1 cellular context compared by ENCODE assay signal in genomic region chr18:76844742-76845477, GRCh38.
TF ChIP-seq lines count a peak whose summit lies in the region.

No MANE protein-coding gene starts in this region.

TF ChIP-seq in GM23338, 12 proteins besides CTCF, POLR2A, EP300 and RAD21 (continued from another document):
- TF ChIP-seq REST (IDR thresholded peaks at IDR 0.05; ENCODE audit: unreplicated experiment) (no peak), ETS1 (IDR thresholded peaks at IDR 0.05) (no peak), STAT1 (IDR thresholded peaks at IDR 0.05; ENCODE audit: unreplicated experiment) (no peak), ZNF462 (CRISPR knock-in tag; IDR thresholded peaks at IDR 0.05) (no peak), POLR2AphosphoS5 (IDR thresholded peaks at IDR 0.05; ENCODE audit: low read depth) (no peak), ZNF114 (CRISPR knock-in tag; IDR thresholded peaks at IDR 0.05) (no peak), EZH2 (IDR thresholded peaks at IDR 0.05; ENCODE audit: low read depth, unreplicated experiment) (no peak), JUNB (IDR thresholded peaks at IDR 0.05; ENCODE audit: unreplicated experiment) (no peak), CREB1 (CRISPR knock-in tag; IDR thresholded peaks at IDR 0.05; ENCODE audit: low read depth) (no peak)
